8 cellular contexts compared by ENCODE assay signal in genomic region chr12:1093166-1093751, GRCh38.
DNase-seq lines count a peak whose midpoint lies in the region; ATAC-seq and TF ChIP-seq lines count a peak whose summit lies in the region.

No MANE protein-coding gene starts in this region.

- WGBS in heart left ventricle, 4 donors = 36 to 43% (median 40%) methylated on average over 6 of the region's 6 CpGs

- H3K36me3 ChIP-seq in GM23338 (ENCODE audit: insufficient read depth) (no peaks in the 10 kb centered on the region), heart left ventricle (peaks cover 0 to 3% (median 0%) of the 10 kb centered on the region in 9 donors)

- no peaks in the 10 kb centered on the region for H3K27me3 ChIP-seq in GM23338 (ENCODE audit: insufficient read depth)
- H3K27me3 ChIP-seq in heart left ventricle = no peaks in the 10 kb centered on the region

- peak; percentile 57 for DNase-seq in COR-L47 (lab: John Stamatoyannopoulos, UW)
- DNase-seq in GM23338 (ENCODE audit: low spot score) = peak; percentile 85
- DNase-seq in NCI-H345 (lab: John Stamatoyannopoulos, UW) = peak; percentile 59
- DNase-seq in activated T-cell treated with anti-CD3 and anti-CD28 coated beads, Interleukin-2, amount 50 U/mL, for 4 hours = no peak
- peak in 1 of 5 donors; percentile 16 for DNase-seq in heart left ventricle
- peak; percentile 30 for DNase-seq in skeletal muscle cell (ENCODE audit: low read depth)

- H4K20me1 ChIP-seq in GM23338 (replicated peaks; ENCODE audit: insufficient read depth) = peaks cover 12% of the 10 kb centered on the region; the same call in 1 of the 2 replicates

- no peaks in the 10 kb centered on the region for H3K9me3 ChIP-seq in heart left ventricle

- H2AFZ ChIP-seq in GM23338 = no peak overlapping the region

- no peaks in the 10 kb centered on the region for H3K4me1 ChIP-seq in GM23338 (ENCODE audit: insufficient read depth)
- peaks cover 0 to 17% (median 4%) of the 10 kb centered on the region in 12 donors for H3K4me1 ChIP-seq in heart left ventricle

- no peaks in the 10 kb centered on the region for H3K27me3 Mint-ChIP-seq in GM23338 (ENCODE audit: insufficient read depth, low read depth, poor library complexity)
- H3K27me3 Mint-ChIP-seq in activated T-cell treated with anti-CD3 and anti-CD28 coated beads, Interleukin-2, amount 50 U/mL, for 4 hours (ENCODE audit: low read depth) = no peaks in the 10 kb centered on the region

- peaks cover 63% of the 10 kb centered on the region for H3K79me2 ChIP-seq in GM23338 (replicated peaks; ENCODE audit: insufficient read depth)

- peak; percentile 88 for ATAC-seq in GM23338
- ATAC-seq in activated T-cell treated with anti-CD3 and anti-CD28 coated beads, Interleukin-2, amount 50 U/mL, for 4 hours = peak; percentile 58 to 69
- ATAC-seq in heart left ventricle = peak in 3 of 4 donors; percentile 63 to 69 (median 67)
- no peak for ATAC-seq in HG03196 (IDR thresholded peaks at IDR 0.05; ENCODE audit: unreplicated experiment)
- ATAC-seq in GM19035 (IDR thresholded peaks at IDR 0.05; ENCODE audit: unreplicated experiment) = no peak

- H3K4me3 Mint-ChIP-seq in GM23338 = no peak overlapping the region
- H3K4me3 Mint-ChIP-seq in activated T-cell treated with anti-CD3 and anti-CD28 coated beads, Interleukin-2, amount 50 U/mL, for 4 hours = no peak overlapping the region

- H3K36me3 Mint-ChIP-seq in GM23338 (ENCODE audit: low read depth) = no peaks in the 10 kb centered on the region
- H3K36me3 Mint-ChIP-seq in activated T-cell treated with anti-CD3 and anti-CD28 coated beads, Interleukin-2, amount 50 U/mL, for 4 hours (ENCODE audit: insufficient read depth) = no peaks in the 10 kb centered on the region

- intact Hi-C loops in heart left ventricle (cut with DNase I) = loop anchor here in 9 of 10 donors (5.0 to 10.0 kb wide), 11 partner anchors 88 to 528 kb away; partner anchors contain the start of genes ERC1 (in 5 of the 9) and RAD52 (in 1 of the 9)

- peak; percentile 78 to 80 for TF ChIP-seq CTCF in GM23338 (conservative IDR thresholded peaks at IDR 0.05; ENCODE audit: low read depth in 2 of 2)
- peak; percentile 54 to 80 (median 74) for TF ChIP-seq CTCF in heart left ventricle (IDR thresholded peaks at IDR 0.05)

- no peak overlapping the region for H3K4me2 ChIP-seq in GM23338

- H3K9me2 ChIP-seq in GM23338 (ENCODE audit: insufficient read depth) = no peaks in the 10 kb centered on the region

- H3K4me1 Mint-ChIP-seq in GM23338 = peaks cover 3% of the 10 kb centered on the region; the same call in 1 of the 3 replicates
- H3K4me1 Mint-ChIP-seq in activated T-cell treated with anti-CD3 and anti-CD28 coated beads, Interleukin-2, amount 50 U/mL, for 4 hours (ENCODE audit: low read depth) = peaks cover 7% of the 10 kb centered on the region

- no peaks in the 10 kb centered on the region for H3K9me3 Mint-ChIP-seq in GM23338
- H3K9me3 Mint-ChIP-seq in activated T-cell treated with anti-CD3 and anti-CD28 coated beads, Interleukin-2, amount 50 U/mL, for 4 hours = no peaks in the 10 kb centered on the region

- no peak overlapping the region for H3K27ac Mint-ChIP-seq in GM23338

- TF ChIP-seq POLR2A in heart left ventricle (IDR thresholded peaks at IDR 0.05) = no peak

- no peak overlapping the region for H3K4me3 ChIP-seq in GM23338
- H3K4me3 ChIP-seq in heart left ventricle = no peak overlapping the region
- H3K4me3 ChIP-seq in skeletal muscle cell (ENCODE audit: low read depth, low read length) = no peak overlapping the region

- H3F3A ChIP-seq in GM23338 (replicated peaks; ENCODE audit: low read depth) = peaks cover 5% of the 10 kb centered on the region; the same call in 1 of the 2 replicates

- H3K27ac ChIP-seq in GM23338 (ENCODE audit: low read depth) = no peak overlapping the region
- H3K27ac ChIP-seq in heart left ventricle = no peak overlapping the region

TF ChIP-seq in GM23338, 12 proteins besides CTCF, POLR2A, EP300 and RAD21:
- TF ChIP-seq ZNF114 (CRISPR knock-in tag; IDR thresholded peaks at IDR 0.05) (no peak), ZNF331 (CRISPR knock-in tag; IDR thresholded peaks at IDR 0.05; ENCODE audit: low read depth) (no peak), POLR2AphosphoS5 (IDR thresholded peaks at IDR 0.05; ENCODE audit: low read depth) (no peak), EZH2phosphoT487 (IDR thresholded peaks at IDR 0.05; ENCODE audit: unreplicated experiment) (no peak), CREB1 (CRISPR knock-in tag; IDR thresholded peaks at IDR 0.05; ENCODE audit: low read depth) (no peak), NANOG (IDR thresholded peaks at IDR 0.05; ENCODE audit: borderline replicate concordance) (no peak), JUNB (IDR thresholded peaks at IDR 0.05; ENCODE audit: unreplicated experiment) (no peak)
- TF ChIP-seq, protein P1, sequence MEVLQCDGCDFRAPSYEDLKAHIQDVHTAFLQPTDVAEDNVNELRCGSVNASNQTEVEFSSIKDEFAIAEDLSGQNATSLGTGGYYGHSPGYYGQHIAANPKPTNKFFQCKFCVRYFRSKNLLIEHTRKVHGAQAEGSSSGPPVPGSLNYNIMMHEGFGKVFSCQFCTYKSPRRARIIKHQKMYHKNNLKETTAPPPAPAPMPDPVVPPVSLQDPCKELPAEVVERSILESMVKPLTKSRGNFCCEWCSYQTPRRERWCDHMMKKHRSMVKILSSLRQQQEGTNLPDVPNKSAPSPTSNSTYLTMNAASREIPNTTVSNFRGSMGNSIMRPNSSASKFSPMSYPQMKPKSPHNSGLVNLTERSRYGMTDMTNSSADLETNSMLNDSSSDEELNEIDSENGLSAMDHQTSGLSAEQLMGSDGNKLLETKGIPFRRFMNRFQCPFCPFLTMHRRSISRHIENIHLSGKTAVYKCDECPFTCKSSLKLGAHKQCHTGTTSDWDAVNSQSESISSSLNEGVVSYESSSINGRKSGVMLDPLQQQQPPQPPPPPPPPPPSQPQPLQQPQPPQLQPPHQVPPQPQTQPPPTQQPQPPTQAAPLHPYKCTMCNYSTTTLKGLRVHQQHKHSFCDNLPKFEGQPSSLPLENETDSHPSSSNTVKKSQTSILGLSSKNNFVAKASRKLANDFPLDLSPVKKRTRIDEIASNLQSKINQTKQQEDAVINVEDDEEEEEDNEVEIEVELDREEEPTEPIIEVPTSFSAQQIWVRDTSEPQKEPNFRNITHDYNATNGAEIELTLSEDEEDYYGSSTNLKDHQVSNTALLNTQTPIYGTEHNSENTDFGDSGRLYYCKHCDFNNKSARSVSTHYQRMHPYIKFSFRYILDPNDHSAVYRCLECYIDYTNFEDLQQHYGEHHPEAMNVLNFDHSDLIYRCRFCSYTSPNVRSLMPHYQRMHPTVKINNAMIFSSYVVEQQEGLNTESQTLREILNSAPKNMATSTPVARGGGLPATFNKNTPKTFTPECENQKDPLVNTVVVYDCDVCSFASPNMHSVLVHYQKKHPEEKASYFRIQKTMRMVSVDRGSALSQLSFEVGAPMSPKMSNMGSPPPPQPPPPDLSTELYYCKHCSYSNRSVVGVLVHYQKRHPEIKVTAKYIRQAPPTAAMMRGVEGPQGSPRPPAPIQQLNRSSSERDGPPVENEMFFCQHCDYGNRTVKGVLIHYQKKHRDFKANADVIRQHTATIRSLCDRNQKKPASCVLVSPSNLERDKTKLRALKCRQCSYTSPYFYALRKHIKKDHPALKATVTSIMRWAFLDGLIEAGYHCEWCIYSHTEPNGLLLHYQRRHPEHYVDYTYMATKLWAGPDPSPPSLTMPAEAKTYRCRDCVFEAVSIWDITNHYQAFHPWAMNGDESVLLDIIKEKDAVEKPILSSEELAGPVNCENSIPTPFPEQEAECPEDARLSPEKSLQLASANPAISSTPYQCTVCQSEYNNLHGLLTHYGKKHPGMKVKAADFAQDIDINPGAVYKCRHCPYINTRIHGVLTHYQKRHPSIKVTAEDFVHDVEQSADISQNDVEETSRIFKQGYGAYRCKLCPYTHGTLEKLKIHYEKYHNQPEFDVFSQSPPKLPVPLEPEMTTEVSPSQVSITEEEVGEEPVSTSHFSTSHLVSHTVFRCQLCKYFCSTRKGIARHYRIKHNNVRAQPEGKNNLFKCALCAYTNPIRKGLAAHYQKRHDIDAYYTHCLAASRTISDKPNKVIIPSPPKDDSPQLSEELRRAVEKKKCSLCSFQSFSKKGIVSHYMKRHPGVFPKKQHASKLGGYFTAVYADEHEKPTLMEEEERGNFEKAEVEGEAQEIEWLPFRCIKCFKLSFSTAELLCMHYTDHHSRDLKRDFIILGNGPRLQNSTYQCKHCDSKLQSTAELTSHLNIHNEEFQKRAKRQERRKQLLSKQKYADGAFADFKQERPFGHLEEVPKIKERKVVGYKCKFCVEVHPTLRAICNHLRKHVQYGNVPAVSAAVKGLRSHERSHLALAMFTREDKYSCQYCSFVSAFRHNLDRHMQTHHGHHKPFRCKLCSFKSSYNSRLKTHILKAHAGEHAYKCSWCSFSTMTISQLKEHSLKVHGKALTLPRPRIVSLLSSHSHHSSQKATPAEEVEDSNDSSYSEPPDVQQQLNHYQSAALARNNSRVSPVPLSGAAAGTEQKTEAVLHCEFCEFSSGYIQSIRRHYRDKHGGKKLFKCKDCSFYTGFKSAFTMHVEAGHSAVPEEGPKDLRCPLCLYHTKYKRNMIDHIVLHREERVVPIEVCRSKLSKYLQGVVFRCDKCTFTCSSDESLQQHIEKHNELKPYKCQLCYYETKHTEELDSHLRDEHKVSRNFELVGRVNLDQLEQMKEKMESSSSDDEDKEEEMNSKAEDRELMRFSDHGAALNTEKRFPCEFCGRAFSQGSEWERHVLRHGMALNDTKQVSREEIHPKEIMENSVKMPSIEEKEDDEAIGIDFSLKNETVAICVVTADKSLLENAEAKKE (CRISPR knock-in tag; IDR thresholded peaks at IDR 0.05) = no peak

Comparison
In these comparisons a context has a peak if more than half of its experiments do, and no peak if none do; other contexts are left out.
1. ATAC-seq: peak in GM23338 (single experiment), activated T-cell treated with anti-CD3 and anti-CD28 coated beads, Interleukin-2, amount 50 U/mL, for 4 hours (2 of 2) and heart left ventricle (3 of 4); none in HG03196 (single experiment) and GM19035 (single experiment).